9 cellular contexts compared by ENCODE assay signal in genomic region chr2:164932377-164932776, GRCh38. TPM values are rescaled to one million over a fixed set of nuclear protein-coding genes. Genes with fewer than 3 reads are reported as not detected.
"Had no signal": no experiment of that assay in that cellular context is flagged by ENCODE, and none has a peak within 500 bp of the region (broad histone marks: within the 10 kb centered on the region; RNA-seq: fewer than 3 reads in every experiment).

No MANE protein-coding gene starts in this region.

- H3K4me3 Mint-ChIP-seq: GM23338, H9, HFFc6 had no signal

- H3K27ac ChIP-seq: HL-60 had no signal

- H3K27ac Mint-ChIP-seq: GM23338, H9, HFFc6 had no signal

- ATAC-seq: GM23338, K562 had no signal

- H3K4me3 ChIP-seq: GM23338, K562 had no signal

- DNase-seq: H9, HCEC 1CT, HFFc6, IMR-90 had no signal

- H2AFZ ChIP-seq: GM23338 had no signal

- H3K4me2 ChIP-seq: GM23338 had no signal

RNA-seq across cellular contexts. Expression of gene SLC38A11, which starts 22.9 kb away (rescaled TPM):
- total RNA-seq: GM23338, H1, H9, HT1080, K562 had no signal
- polyA plus RNA-seq: GM23338, H1, K562 had no signal
